ENCODE assay signal across 2 cellular contexts in genomic region chr1:62241357-62242131, GRCh38.
TF ChIP-seq lines count a peak whose summit lies in the region.

No MANE protein-coding gene starts in this region.

TF ChIP-seq in A549, 52 proteins besides CTCF, POLR2A, EP300 and RAD21 (continued from another document):
- no peak for TF ChIP-seq USF2 (IDR thresholded peaks at IDR 0.05)
- no peak for TF ChIP-seq GATA3 (IDR thresholded peaks at IDR 0.05; ENCODE audit: borderline replicate concordance)
- no peak for TF ChIP-seq HES2 (IDR thresholded peaks at IDR 0.05)
- no peak for TF ChIP-seq HDAC2 (IDR thresholded peaks at IDR 0.05)
- no peak for TF ChIP-seq CBX8 (IDR thresholded peaks at IDR 0.05)
- no peak for TF ChIP-seq ZFP36 (IDR thresholded peaks at IDR 0.05; ENCODE audit: borderline replicate concordance, partially characterized antibody)
- TF ChIP-seq HMGXB4 (CRISPR knock-in tag; IDR thresholded peaks at IDR 0.05; ENCODE audit: borderline replicate concordance): no peak
- no peak for TF ChIP-seq ATOH8 (CRISPR knock-in tag; IDR thresholded peaks at IDR 0.05; ENCODE audit: low read depth)
- TF ChIP-seq BCL3 (IDR thresholded peaks at IDR 0.05): no peak
- TF ChIP-seq REST (IDR thresholded peaks at IDR 0.05): no peak
- TF ChIP-seq FOXS1 (CRISPR knock-in tag; IDR thresholded peaks at IDR 0.05): no peak

TF ChIP-seq in GM23338, 12 proteins besides CTCF, POLR2A, EP300 and RAD21 (continued from another document):
- no peak for TF ChIP-seq ETS1 (IDR thresholded peaks at IDR 0.05)
